2 cellular contexts compared by ENCODE assay signal in the genomic region with DNA sequence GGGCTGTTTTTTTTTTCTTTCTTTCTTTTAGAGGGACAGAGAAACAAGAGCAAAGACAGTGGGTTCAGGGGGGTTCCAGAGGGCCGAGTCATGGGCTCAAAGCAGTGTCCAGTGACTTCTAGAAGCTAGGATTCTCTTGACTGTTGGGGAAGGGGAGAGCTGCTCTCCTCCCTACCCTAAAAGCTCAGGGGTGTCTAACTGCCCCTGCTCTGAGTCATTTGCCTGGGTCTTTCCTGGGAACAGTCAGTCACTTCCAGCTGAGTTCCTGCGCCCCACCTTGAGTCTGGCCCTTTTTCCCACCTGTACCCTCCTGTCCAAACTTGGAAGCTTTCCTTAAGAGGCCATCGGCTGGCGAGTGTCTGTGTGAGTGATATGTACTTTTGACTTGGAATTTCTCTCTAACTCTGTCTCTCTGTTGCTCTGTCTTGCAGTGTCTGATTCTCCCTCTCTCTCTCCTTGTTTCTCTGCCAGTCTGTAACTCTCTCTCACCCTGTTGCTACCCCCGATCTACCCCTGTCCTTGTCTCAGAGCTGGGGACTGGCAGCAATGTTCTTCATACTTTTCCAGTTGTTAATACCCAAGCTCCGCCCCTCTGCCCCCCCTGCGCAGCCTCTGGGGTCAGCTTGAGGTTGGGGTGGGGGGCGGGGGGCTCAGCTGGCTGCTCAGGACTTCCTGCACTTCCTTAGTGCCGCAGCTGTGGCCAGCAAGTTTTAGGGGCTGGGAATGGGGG.
A peak's percentile ranks its signal among the peaks of the same experiment; 100 is the strongest.
TF ChIP-seq lines count a peak whose summit lies in the region.

No MANE protein-coding gene starts in this region.

TF ChIP-seq in H1, 55 proteins besides CTCF, POLR2A, EP300 and RAD21:
- TF ChIP-seq ZNF274 (IDR thresholded peaks at IDR 0.05; ENCODE audit: borderline replicate concordance, extremely low read depth, low read length) (no peak), RXRA (IDR thresholded peaks at IDR 0.05; ENCODE audit: insufficient read depth, low read depth, low read length) (0 out of 2 replicates have a peak, but pooled peaks have one; percentile 57)
TF ChIP-seq in H1: peak in this region for 1.

TF ChIP-seq in neural cell, 6 proteins besides CTCF, POLR2A, EP300 and RAD21:
- TF ChIP-seq POLR2AphosphoS5 (IDR thresholded peaks at IDR 0.05) (no peak), EZH2 (IDR thresholded peaks at IDR 0.05; ENCODE audit: borderline replicate concordance, insufficient read depth, low read length, poor library complexity, severe bottlenecking) (no peak), MXI1 (conservative IDR thresholded peaks at IDR 0.05; ENCODE audit: poor library complexity, severe bottlenecking) (no peak), SMC3 (conservative IDR thresholded peaks at IDR 0.05; ENCODE audit: poor library complexity) (no peak), TAF1 (IDR thresholded peaks at IDR 0.05; ENCODE audit: low read depth) (no peak)
- TF ChIP-seq, protein P1, sequence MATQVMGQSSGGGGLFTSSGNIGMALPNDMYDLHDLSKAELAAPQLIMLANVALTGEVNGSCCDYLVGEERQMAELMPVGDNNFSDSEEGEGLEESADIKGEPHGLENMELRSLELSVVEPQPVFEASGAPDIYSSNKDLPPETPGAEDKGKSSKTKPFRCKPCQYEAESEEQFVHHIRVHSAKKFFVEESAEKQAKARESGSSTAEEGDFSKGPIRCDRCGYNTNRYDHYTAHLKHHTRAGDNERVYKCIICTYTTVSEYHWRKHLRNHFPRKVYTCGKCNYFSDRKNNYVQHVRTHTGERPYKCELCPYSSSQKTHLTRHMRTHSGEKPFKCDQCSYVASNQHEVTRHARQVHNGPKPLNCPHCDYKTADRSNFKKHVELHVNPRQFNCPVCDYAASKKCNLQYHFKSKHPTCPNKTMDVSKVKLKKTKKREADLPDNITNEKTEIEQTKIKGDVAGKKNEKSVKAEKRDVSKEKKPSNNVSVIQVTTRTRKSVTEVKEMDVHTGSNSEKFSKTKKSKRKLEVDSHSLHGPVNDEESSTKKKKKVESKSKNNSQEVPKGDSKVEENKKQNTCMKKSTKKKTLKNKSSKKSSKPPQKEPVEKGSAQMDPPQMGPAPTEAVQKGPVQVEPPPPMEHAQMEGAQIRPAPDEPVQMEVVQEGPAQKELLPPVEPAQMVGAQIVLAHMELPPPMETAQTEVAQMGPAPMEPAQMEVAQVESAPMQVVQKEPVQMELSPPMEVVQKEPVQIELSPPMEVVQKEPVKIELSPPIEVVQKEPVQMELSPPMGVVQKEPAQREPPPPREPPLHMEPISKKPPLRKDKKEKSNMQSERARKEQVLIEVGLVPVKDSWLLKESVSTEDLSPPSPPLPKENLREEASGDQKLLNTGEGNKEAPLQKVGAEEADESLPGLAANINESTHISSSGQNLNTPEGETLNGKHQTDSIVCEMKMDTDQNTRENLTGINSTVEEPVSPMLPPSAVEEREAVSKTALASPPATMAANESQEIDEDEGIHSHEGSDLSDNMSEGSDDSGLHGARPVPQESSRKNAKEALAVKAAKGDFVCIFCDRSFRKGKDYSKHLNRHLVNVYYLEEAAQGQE (IDR thresholded peaks at IDR 0.05; ENCODE audit: borderline replicate concordance): no peak
TF ChIP-seq in neural cell: peak in this region for 0.
